In the genomic region with DNA sequence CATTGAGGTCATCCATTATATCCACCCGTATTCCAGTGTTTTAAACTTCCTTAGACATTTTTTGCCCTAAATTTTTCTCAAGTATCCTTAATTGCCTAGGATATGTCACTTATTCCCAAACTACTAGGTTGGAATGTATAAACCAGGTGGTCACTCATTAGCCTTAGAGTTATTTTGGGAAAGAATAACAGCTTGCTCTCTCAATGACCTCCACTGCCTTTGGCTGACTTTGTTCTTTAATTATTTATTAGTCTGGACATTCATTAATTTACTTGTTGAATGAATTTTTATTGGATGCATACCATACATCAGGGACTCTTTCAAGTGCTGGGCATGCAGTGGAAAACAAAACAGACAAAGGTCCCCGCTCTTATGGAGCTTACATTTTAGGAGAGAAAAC, we compare ENCODE assay signal across 38 cellular contexts.
"Had no signal": no experiment of that assay in that cellular context is flagged by ENCODE, and none has a peak within 500 bp of the region (broad histone marks: within the 10 kb centered on the region; RNA-seq: fewer than 3 reads in every experiment).

No MANE protein-coding gene starts in this region.

- ATAC-seq: activated CD8-positive, alpha-beta T cell treated with anti-CD3 and anti-CD28 coated beads for 36 hours; activated naive CD4-positive, alpha-beta T cell treated with anti-CD3 and anti-CD28 coated beads, Interleukin-2, amount 50 U/mL, for 72 hours; activated T-cell treated with anti-CD3 and anti-CD28 coated beads, Interleukin-2, amount 50 U/mL, for 4 hours; activated T-cell treated with anti-CD3 and anti-CD28 coated beads, Interleukin-2, amount 50 U/mL, for 72 hours; activated T-helper 17 cell treated with anti-CD3 and anti-CD28 coated beads, Interleukin-2, amount 50 U/mL, for 72 hours had no signal

- H3K4me3 ChIP-seq: adrenal gland, ascending aorta, cardiac muscle cell had no signal

- H3K27ac ChIP-seq: adrenal gland, ascending aorta, cardiac muscle cell, VCaP had no signal

- H3K36me3 Mint-ChIP-seq: activated CD4-positive, alpha-beta memory T cell treated with anti-CD3 and anti-CD28 coated beads for 36 hours; activated naive CD8-positive, alpha-beta T cell treated with anti-CD3 and anti-CD28 coated beads for 36 hours; brain had no signal

- H3K27me3 ChIP-seq: adrenal gland, ascending aorta, cardiac muscle cell had no signal

- H3K9me3 ChIP-seq: adrenal gland, ascending aorta had no signal

- H3K9me3 Mint-ChIP-seq: activated CD4-positive, alpha-beta T cell treated with anti-CD3 and anti-CD28 coated beads, Interleukin-2, amount 10 ng/mL, durations not matched to agents 24 days and 14 days; T-helper 1 cell treated with Interleukin-12 subunit alpha and Interleukin-12 subunit beta and Interleukin-4 antibody, amounts not matched to agents 30 μg/mL and 1 μg/mL, for 36 hours had no signal

- H3K36me3 ChIP-seq: adrenal gland, ascending aorta, cardiac muscle cell had no signal

- FAIRE-seq: bronchial epithelial cell, TTC549 had no signal

- H3K27me3 Mint-ChIP-seq: activated B cell treated with CpG ODN at 0.5 μM for 24 hours; activated CD4-positive, alpha-beta memory T cell treated with anti-CD3 and anti-CD28 coated beads for 36 hours; activated CD4-positive, alpha-beta T cell treated with anti-CD3 and anti-CD28 coated beads, Interleukin-2, amount 10 ng/mL, durations not matched to agents 24 days and 14 days; activated CD8-positive, alpha-beta T cell treated with anti-CD3 and anti-CD28 coated beads for 36 hours; activated naive CD8-positive, alpha-beta T cell treated with anti-CD3 and anti-CD28 coated beads for 36 hours; activated T-helper 17 cell treated with anti-CD3 and anti-CD28 coated beads, Interleukin-2, amount 50 U/mL, for 72 hours had no signal

- H3K4me1 Mint-ChIP-seq: activated B cell treated with CpG ODN at 0.5 μM for 24 hours; activated CD4-positive, alpha-beta T cell treated with anti-CD3 and anti-CD28 coated beads, Interleukin-2, amount 10 ng/mL, durations not matched to agents 24 days and 14 days; activated naive CD8-positive, alpha-beta T cell treated with anti-CD3 and anti-CD28 coated beads for 36 hours; activated T-helper 17 cell treated with anti-CD3 and anti-CD28 coated beads, Interleukin-2, amount 50 U/mL, for 72 hours; brain had no signal

- DNase-seq: activated B cell treated with CpG ODN at 0.5 μM for 24 hours; activated CD4-positive, alpha-beta memory T cell treated with anti-CD3 and anti-CD28 coated beads for 36 hours; activated CD4-positive, alpha-beta T cell treated with anti-CD3 and anti-CD28 coated beads for 4 hours; activated CD4-positive, alpha-beta T cell treated with anti-CD3 and anti-CD28 coated beads, Interleukin-2, amount 10 ng/mL, durations not matched to agents 24 days and 14 days; activated CD4-positive, alpha-beta T cell treated with anti-CD3 and anti-CD28 coated beads, Interleukin-2, amount 50 U/mL, for 1 hour; activated CD4-positive, alpha-beta T cell treated with anti-CD3 and anti-CD28 coated beads, Interleukin-2, amount 50 U/mL, for 4 hours; activated CD4-positive, CD25-positive, alpha-beta regulatory T cell treated with anti-CD3 and anti-CD28 coated beads, Interleukin-2, amount 50 U/mL, for 72 hours; activated CD8-positive, alpha-beta memory T cell treated with anti-CD3 and anti-CD28 coated beads, Interleukin-2, amount 50 U/mL, for 4 hours; activated CD8-positive, alpha-beta T cell treated with anti-CD3 and anti-CD28 coated beads for 36 hours; activated effector memory CD4-positive, alpha-beta T cell treated with anti-CD3 and anti-CD28 coated beads, Interleukin-2, amount 50 U/mL, for 16 hours; activated gamma-delta T cell treated with Interleukin-2 at 50 U/mL for 16 hours; activated naive CD4-positive, alpha-beta T cell; activated naive CD4-positive, alpha-beta T cell treated with anti-CD3 and anti-CD28 coated beads for 36 hours; activated naive CD4-positive, alpha-beta T cell treated with anti-CD3 and anti-CD28 coated beads, Interleukin-2, amount 50 U/mL, for 16 hours; activated naive CD8-positive, alpha-beta T cell treated with anti-CD3 and anti-CD28 coated beads for 36 hours; activated T-cell treated with anti-CD3 and anti-CD28 coated beads for 4 hours; activated T-cell treated with anti-CD3 and anti-CD28 coated beads, Interleukin-2, amount 50 U/mL, for 1 hour; activated T-cell treated with anti-CD3 and anti-CD28 coated beads, Interleukin-2, amount 50 U/mL, for 4 hours; activated T-cell treated with anti-CD3 and anti-CD28 coated beads, Interleukin-2, amount 50 U/mL, for 72 hours; adrenal gland; amniotic stem cell; anterior cingulate cortex; caudate nucleus; SW 1271; T-helper 1 cell; T-helper 2 cell; T-helper 9 cell had no signal

- H3K4me1 ChIP-seq: adrenal gland, ascending aorta had no signal

- H3K4me3 Mint-ChIP-seq: activated B cell treated with CpG ODN at 0.5 μM for 24 hours; activated CD4-positive, alpha-beta memory T cell treated with anti-CD3 and anti-CD28 coated beads for 36 hours; activated CD4-positive, alpha-beta T cell treated with anti-CD3 and anti-CD28 coated beads, Interleukin-2, amount 10 ng/mL, durations not matched to agents 24 days and 14 days; activated CD8-positive, alpha-beta T cell treated with anti-CD3 and anti-CD28 coated beads for 36 hours; activated naive CD4-positive, alpha-beta T cell treated with anti-CD3 and anti-CD28 coated beads for 36 hours; activated naive CD8-positive, alpha-beta T cell treated with anti-CD3 and anti-CD28 coated beads for 36 hours; activated T-cell treated with anti-CD3 and anti-CD28 coated beads, Interleukin-2, amount 50 U/mL, for 4 hours; activated T-cell treated with anti-CD3 and anti-CD28 coated beads, Interleukin-2, amount 50 U/mL, for 72 hours; activated T-helper 1 cell treated with anti-CD3 and anti-CD28 coated beads, Interleukin-12 subunit alpha, Interleukin-12 subunit beta, Interleukin-2, Interleukin-4 antibody, amounts not matched to agents 30 ng/mL and 10 ng/mL and 1 ng/mL, durations not matched to agents 14 hours and 24 hours and 36 hours; activated T-helper 17 cell treated with anti-CD3 and anti-CD28 coated beads, Interleukin-2, amount 50 U/mL, for 72 hours; brain; T-helper 1 cell treated with Interleukin-12 subunit alpha and Interleukin-12 subunit beta and Interleukin-4 antibody, amounts not matched to agents 30 μg/mL and 1 μg/mL, for 36 hours; T-helper 2 cell treated with Interferon-gamma antibody and Interleukin-4, amounts not matched to agents 5 μg/mL and 100 μg/mL, for 36 hours had no signal

- H3K27ac Mint-ChIP-seq: activated B cell treated with CpG ODN at 0.5 μM for 24 hours; activated CD4-positive, alpha-beta memory T cell treated with anti-CD3 and anti-CD28 coated beads for 36 hours; activated CD4-positive, alpha-beta T cell treated with anti-CD3 and anti-CD28 coated beads, Interleukin-2, amount 10 ng/mL, durations not matched to agents 24 days and 14 days; activated CD8-positive, alpha-beta T cell treated with anti-CD3 and anti-CD28 coated beads for 36 hours; activated naive CD4-positive, alpha-beta T cell treated with anti-CD3 and anti-CD28 coated beads for 36 hours; activated naive CD4-positive, alpha-beta T cell treated with anti-CD3 and anti-CD28 coated beads, Interleukin-2, amount 50 U/mL, for 72 hours; activated naive CD8-positive, alpha-beta T cell treated with anti-CD3 and anti-CD28 coated beads for 36 hours; activated T-cell treated with anti-CD3 and anti-CD28 coated beads, Interleukin-2, amount 50 U/mL, for 72 hours; activated T-helper 1 cell treated with anti-CD3 and anti-CD28 coated beads, Interleukin-12 subunit alpha, Interleukin-12 subunit beta, Interleukin-2, Interleukin-4 antibody, amounts not matched to agents 30 ng/mL and 10 ng/mL and 1 ng/mL, durations not matched to agents 14 hours and 24 hours and 36 hours; activated T-helper 17 cell treated with anti-CD3 and anti-CD28 coated beads, Interleukin-2, amount 50 U/mL, for 72 hours; brain; T-helper 1 cell treated with Interleukin-12 subunit alpha and Interleukin-12 subunit beta and Interleukin-4 antibody, amounts not matched to agents 30 μg/mL and 1 μg/mL, for 36 hours; T-helper 2 cell treated with Interferon-gamma antibody and Interleukin-4, amounts not matched to agents 5 μg/mL and 100 μg/mL, for 36 hours had no signal
